Comparison of ENCODE assay signal across 8 cellular contexts in genomic region chr22:43015677-43016042, GRCh38. TPM values are rescaled to one million over a fixed set of nuclear protein-coding genes. Genes with fewer than 3 reads are reported as not detected.
A peak's percentile ranks its signal among the peaks of the same experiment; 100 is the strongest.
DNase-seq lines count a peak whose midpoint lies in the region; ATAC-seq and TF ChIP-seq lines count a peak whose summit lies in the region.

No MANE protein-coding gene starts in this region.

- POLR2A ChIA-PET in T-cell (lab: Charles Lee), result interaction anchor here in 1 of 2 donors (0.7 kb wide), 1 partner anchor 69 kb away, joined by 3 read pairs; no protein-coding TSS in a partner anchor

- H3K9ac ChIP-seq in H9 (ENCODE audit: extremely low read depth, insufficient read length, low read length), result peak overlapping the region; percentile 31

- H3K27ac ChIP-seq in H9 (ENCODE audit: insufficient read length, low read depth, low read length), result no peak overlapping the region
- peak overlapping the region in 3 of 4 donors; percentile 85 to 92 (median 85) for H3K27ac ChIP-seq in gastroesophageal sphincter
- H3K27ac ChIP-seq in gastrocnemius medialis, result peak overlapping the region; percentile 75 to 90 (median 80)

- no peak overlapping the region for H3K23ac ChIP-seq in H9 (ENCODE audit: insufficient read length, low read depth, low read length)

- peaks cover 24 to 25% of the 10 kb centered on the region in 2 experiments for H3K4me1 Mint-ChIP-seq in H9
- peaks cover 28 to 41% (median 39%) of the 10 kb centered on the region in 3 donors for H3K4me1 Mint-ChIP-seq in T-cell

- H3K36me3 Mint-ChIP-seq in H9 (ENCODE audit: insufficient read depth in 1 of 3, low read depth in 3 of 3) (peaks cover 2 to 7% (median 5%) of the 10 kb centered on the region in 3 experiments; a peak in 4 of 7 replicates), T-cell (no peaks in the 10 kb centered on the region)

- peaks cover 23% of the 10 kb centered on the region; the same call in 1 of the 2 replicates for H3K79me2 ChIP-seq in H9 (ENCODE audit: insufficient read depth, low read length)

- no peak overlapping the region for H2BK120ac ChIP-seq in H9 (ENCODE audit: low read depth, low read length, poor library complexity, severe bottlenecking)

- no peak overlapping the region for H4K5ac ChIP-seq in H9 (ENCODE audit: insufficient read length, low read depth, low read length)

- peak overlapping the region; percentile 78 to 95 for H3K4me3 ChIP-seq in gastroesophageal sphincter
- H3K4me3 ChIP-seq in gastrocnemius medialis, result peak overlapping the region; percentile 74 to 97 (median 87)

- H3K27me3 Mint-ChIP-seq in H9 (ENCODE audit: low read depth) (peaks cover 9% of the 10 kb centered on the region), T-cell (no peaks in the 10 kb centered on the region)

- H3K27me3 ChIP-seq in H9 (ENCODE audit: insufficient read depth, low read length) (no peaks in the 10 kb centered on the region), gastroesophageal sphincter (no peaks in the 10 kb centered on the region), gastrocnemius medialis (no peaks in the 10 kb centered on the region)

- H4K20me1 ChIP-seq in H9 (ENCODE audit: control insufficient read depth, insufficient read depth, insufficient read length), result no peaks in the 10 kb centered on the region

- no peak overlapping the region for H4K8ac ChIP-seq in H9 (replicated peaks; ENCODE audit: insufficient read length, low read depth, low read length)

- TF ChIP-seq POLR2A in gastroesophageal sphincter (IDR thresholded peaks at IDR 0.05) (no peak), gastrocnemius medialis (IDR thresholded peaks at IDR 0.05) (no peak)

- no peak overlapping the region for H3K4ac ChIP-seq in H9 (ENCODE audit: low read depth, low read length)

- peak overlapping the region; percentile 53 for H3K4me2 ChIP-seq in H9 (ENCODE audit: insufficient read depth, insufficient read length, low read length)

- no peak for TF ChIP-seq EP300 in gastroesophageal sphincter (IDR thresholded peaks at IDR 0.05)

- CTCF ChIA-PET in T-cell (lab: Charles Lee), result interaction anchor here in 1 of 2 donors (0.6 kb wide), 1 partner anchor 68 kb away, joined by 4 read pairs; no protein-coding TSS in a partner anchor

- H3K14ac ChIP-seq in H9 (ENCODE audit: insufficient read depth, low read length), result no peak overlapping the region

- no peak overlapping the region for H2BK20ac ChIP-seq in H9 (ENCODE audit: low read depth, low read length, poor library complexity, severe bottlenecking)

- H3K4me3 Mint-ChIP-seq in H9 (peak overlapping the region; percentile 96 to 99), T-cell (peak overlapping the region; percentile 94 to 97 (median 95))

- H3K23me2 ChIP-seq in H9 (ENCODE audit: insufficient read length, low read depth, low read length, poor library complexity, severe bottlenecking), result peaks cover 9% of the 10 kb centered on the region

- H3T11ph ChIP-seq in H9 (ENCODE audit: low read length), result no peak overlapping the region

- H3K4me1 ChIP-seq in H9 (ENCODE audit: insufficient read depth, low read length), result peaks cover 8% of the 10 kb centered on the region; the same call in 1 of the 2 replicates
- peaks cover 0 to 40% (median 7%) of the 10 kb centered on the region in 3 donors for H3K4me1 ChIP-seq in gastroesophageal sphincter
- peaks cover 16 to 20% of the 10 kb centered on the region in 2 donors for H3K4me1 ChIP-seq in gastrocnemius medialis

- H2AK5ac ChIP-seq in H9 (ENCODE audit: insufficient read length, low read length), result no peak overlapping the region

- H3K27ac Mint-ChIP-seq in H9 (peak overlapping the region in 1 of 3 experiments; percentile 84; a peak in 1 of 7 replicates), T-cell (peak overlapping the region; percentile 94 to 98)

- in situ Hi-C loops in gastrocnemius medialis (cut with MboI; ENCODE audit: low sequenced_read_pairs in 4 of 4), result no loop called here
- in situ Hi-C loops in ACHN (cut with HindIII; ENCODE audit: low pct_ligation_motif_present, low pct_unique_long_range_greater_than_20kb, low sequenced_read_pairs), result no loop called here

- TF ChIP-seq CTCF in H9 (conservative IDR thresholded peaks at IDR 0.05) (no peak), gastroesophageal sphincter (IDR thresholded peaks at IDR 0.05) (no peak), gastrocnemius medialis (IDR thresholded peaks at IDR 0.05 in 4 of 5, conservative IDR thresholded peaks at IDR 0.05 in 1 of 5) (no peak)

- no peaks in the 10 kb centered on the region for H3K9me3 ChIP-seq in H9 (ENCODE audit: control insufficient read depth, low read depth, low read length)
- H3K9me3 ChIP-seq in gastroesophageal sphincter, result no peaks in the 10 kb centered on the region
- no peaks in the 10 kb centered on the region for H3K9me3 ChIP-seq in gastrocnemius medialis

- no peaks in the 10 kb centered on the region for H3K36me3 ChIP-seq in gastroesophageal sphincter
- no peaks in the 10 kb centered on the region for H3K36me3 ChIP-seq in gastrocnemius medialis

- no peaks in the 10 kb centered on the region for H3K79me1 ChIP-seq in H9 (ENCODE audit: insufficient read depth, low read depth, low read length, poor library complexity, severe bottlenecking)

- no peak overlapping the region for H3K56ac ChIP-seq in H9 (ENCODE audit: insufficient read length, low read depth, low read length)

- intact Hi-C loops in gastrocnemius medialis (cut with DNase I; ENCODE audit: low total_unique reads), result loop anchor here (2.0 kb wide), 1 partner anchor 159 kb away; the partner anchor contains the start of gene ARFGAP3

- H2BK5ac ChIP-seq in H9 (ENCODE audit: insufficient read length, low read length), result no peak overlapping the region

- H3K9me3 Mint-ChIP-seq in H9, result peaks cover 3% of the 10 kb centered on the region in 2 experiments; a peak in 3 of 5 replicates
- no peaks in the 10 kb centered on the region for H3K9me3 Mint-ChIP-seq in T-cell

- no peak overlapping the region for H4K91ac ChIP-seq in H9 (ENCODE audit: insufficient read length, low read depth, low read length)

- ATAC-seq in T-cell (replicated peaks in 1 of 4) (peak in 2 of 4 experiments; percentile 1 to 3), gastroesophageal sphincter (no peak), gastrocnemius medialis (no peak), HG02970 (IDR thresholded peaks at IDR 0.05; ENCODE audit: low FRiP score, unreplicated experiment) (no peak), GM21381 (IDR thresholded peaks at IDR 0.05; ENCODE audit: unreplicated experiment) (no peak)

- H3K18ac ChIP-seq in H9 (ENCODE audit: insufficient read length, low read depth, low read length), result no peak overlapping the region

- H2BK15ac ChIP-seq in H9 (ENCODE audit: low read depth, low read length), result no peak overlapping the region

- H2BK12ac ChIP-seq in H9 (ENCODE audit: insufficient read length, low read depth, low read length), result no peak overlapping the region

- DNase-seq in H9 (no peak), T-cell (peak in 1 of 34 experiments; percentile 8), gastrocnemius medialis (no peak), D341Med (ENCODE audit: low spot score) (no peak), ACHN (no peak)

- no CpG with 5 or more reads among the region's 5 CpGs for WGBS in H9 (ENCODE audit: extremely low coverage, insufficient read length, low lambda C conversion rate)
- WGBS in gastroesophageal sphincter (ENCODE audit: low coverage in 1 of 2), 2 donors, result 28 to 33% methylated on average over 4 of the region's 5 CpGs

- no peak overlapping the region for H2AFZ ChIP-seq in H9 (ENCODE audit: low read length)

RNA-seq across cellular contexts. Expression of gene PACSIN2, which starts 0.7 kb away (rescaled TPM):
- total RNA-seq in H9 (2021), result 62.3 and 63.9 TPM in 2 replicates
- total RNA-seq in T-cell, result 10 to 100 TPM; 25.9 to 49.0 (median 40.4) TPM
- 100 to 1,000 TPM in 2 of 4 donors, 10 to 100 TPM in 2; 73.1 to 171 (median 107) TPM for total RNA-seq in gastroesophageal sphincter
- 10 to 100 TPM; 37.3 to 45.9 (median 39.8) TPM for total RNA-seq in gastrocnemius medialis
